Comparison of ENCODE assay signal across 1 cellular context in the genomic region with DNA sequence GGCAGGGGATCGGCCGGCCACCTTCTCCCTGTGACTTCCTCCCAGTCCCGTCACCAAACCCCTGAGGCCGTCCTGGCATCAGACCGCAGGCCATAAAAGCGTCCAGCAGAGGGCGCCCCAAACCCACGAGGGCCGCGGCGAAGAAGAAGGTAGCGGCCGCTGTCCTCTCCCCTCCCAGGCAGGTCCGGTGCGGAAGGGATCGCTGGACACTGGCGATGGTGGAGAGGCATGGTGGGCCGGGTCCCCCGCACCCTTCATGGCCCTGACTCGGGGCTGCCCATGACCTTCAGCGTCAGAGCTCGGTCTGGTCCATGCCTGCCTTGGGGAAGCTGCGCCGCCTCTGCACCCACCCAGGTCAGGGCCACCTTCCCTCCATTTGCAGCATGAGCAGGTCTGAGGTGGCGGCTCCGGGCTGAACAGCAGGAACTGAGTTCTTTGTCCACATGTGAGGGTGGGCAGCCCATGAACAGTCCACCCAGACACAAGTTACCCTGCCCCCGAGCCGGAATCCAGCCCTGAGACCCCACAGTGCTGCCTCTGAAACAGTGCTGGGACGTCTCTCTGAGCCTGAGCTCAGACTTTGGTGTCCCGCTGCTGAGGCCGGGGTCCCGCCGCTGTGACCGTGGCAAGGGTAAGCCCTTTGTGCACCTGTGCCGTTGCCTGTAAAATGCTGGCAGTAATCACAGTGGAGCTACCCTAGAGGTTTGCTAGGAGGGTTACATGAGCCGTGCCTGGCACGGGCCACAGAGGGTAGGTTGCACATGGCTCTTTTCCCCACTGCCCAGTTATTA.
TF ChIP-seq lines count a peak whose summit lies in the region.

No MANE protein-coding gene starts in this region.

TF ChIP-seq in HepG2, 621 proteins besides CTCF, POLR2A, EP300 and RAD21 (continued from another document and continues in another):
- TF ChIP-seq, protein P1, sequence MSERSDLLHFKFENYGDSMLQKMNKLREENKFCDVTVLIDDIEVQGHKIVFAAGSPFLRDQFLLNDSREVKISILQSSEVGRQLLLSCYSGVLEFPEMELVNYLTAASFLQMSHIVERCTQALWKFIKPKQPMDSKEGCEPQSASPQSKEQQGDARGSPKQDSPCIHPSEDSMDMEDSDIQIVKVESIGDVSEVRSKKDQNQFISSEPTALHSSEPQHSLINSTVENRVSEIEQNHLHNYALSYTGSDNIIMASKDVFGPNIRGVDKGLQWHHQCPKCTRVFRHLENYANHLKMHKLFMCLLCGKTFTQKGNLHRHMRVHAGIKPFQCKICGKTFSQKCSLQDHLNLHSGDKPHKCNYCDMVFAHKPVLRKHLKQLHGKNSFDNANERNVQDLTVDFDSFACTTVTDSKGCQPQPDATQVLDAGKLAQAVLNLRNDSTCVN (CRISPR knock-in tag; IDR thresholded peaks at IDR 0.05; ENCODE audit: borderline replicate concordance): peak; percentile 57; the same call in 1 of the 2 replicates
- no peak for TF ChIP-seq TCF12 (IDR thresholded peaks at IDR 0.05)
- no peak for TF ChIP-seq TCF12 (CRISPR knock-in tag; IDR thresholded peaks at IDR 0.05)
- TF ChIP-seq, protein P2, sequence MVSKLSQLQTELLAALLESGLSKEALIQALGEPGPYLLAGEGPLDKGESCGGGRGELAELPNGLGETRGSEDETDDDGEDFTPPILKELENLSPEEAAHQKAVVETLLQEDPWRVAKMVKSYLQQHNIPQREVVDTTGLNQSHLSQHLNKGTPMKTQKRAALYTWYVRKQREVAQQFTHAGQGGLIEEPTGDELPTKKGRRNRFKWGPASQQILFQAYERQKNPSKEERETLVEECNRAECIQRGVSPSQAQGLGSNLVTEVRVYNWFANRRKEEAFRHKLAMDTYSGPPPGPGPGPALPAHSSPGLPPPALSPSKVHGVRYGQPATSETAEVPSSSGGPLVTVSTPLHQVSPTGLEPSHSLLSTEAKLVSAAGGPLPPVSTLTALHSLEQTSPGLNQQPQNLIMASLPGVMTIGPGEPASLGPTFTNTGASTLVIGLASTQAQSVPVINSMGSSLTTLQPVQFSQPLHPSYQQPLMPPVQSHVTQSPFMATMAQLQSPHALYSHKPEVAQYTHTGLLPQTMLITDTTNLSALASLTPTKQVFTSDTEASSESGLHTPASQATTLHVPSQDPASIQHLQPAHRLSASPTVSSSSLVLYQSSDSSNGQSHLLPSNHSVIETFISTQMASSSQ (IDR thresholded peaks at IDR 0.05; ENCODE audit: low read depth): no peak
- TF ChIP-seq, protein P2 (CRISPR knock-in tag; IDR thresholded peaks at IDR 0.05; ENCODE audit: borderline replicate concordance): peak; percentile 57; the same call in 1 of the 2 replicates
- TF ChIP-seq, protein P3, sequence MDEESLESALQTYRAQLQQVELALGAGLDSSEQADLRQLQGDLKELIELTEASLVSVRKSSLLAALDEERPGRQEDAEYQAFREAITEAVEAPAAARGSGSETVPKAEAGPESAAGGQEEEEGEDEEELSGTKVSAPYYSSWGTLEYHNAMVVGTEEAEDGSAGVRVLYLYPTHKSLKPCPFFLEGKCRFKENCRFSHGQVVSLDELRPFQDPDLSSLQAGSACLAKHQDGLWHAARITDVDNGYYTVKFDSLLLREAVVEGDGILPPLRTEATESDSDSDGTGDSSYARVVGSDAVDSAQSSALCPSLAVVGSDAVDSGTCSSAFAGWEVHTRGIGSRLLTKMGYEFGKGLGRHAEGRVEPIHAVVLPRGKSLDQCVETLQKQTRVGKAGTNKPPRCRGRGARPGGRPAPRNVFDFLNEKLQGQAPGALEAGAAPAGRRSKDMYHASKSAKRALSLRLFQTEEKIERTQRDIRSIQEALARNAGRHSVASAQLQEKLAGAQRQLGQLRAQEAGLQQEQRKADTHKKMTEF (CRISPR knock-in tag; IDR thresholded peaks at IDR 0.05): peak; percentile 78
- TF ChIP-seq PHF21A (CRISPR knock-in tag; IDR thresholded peaks at IDR 0.05): no peak
- peak; percentile 84; the same call in 1 of the 2 replicates for TF ChIP-seq ZMYM3 (CRISPR knock-in tag; IDR thresholded peaks at IDR 0.05)
- no peak for TF ChIP-seq ZSCAN30 (CRISPR knock-in tag; IDR thresholded peaks at IDR 0.05)
- peak; percentile 94 for TF ChIP-seq ZFP90 (CRISPR knock-in tag; IDR thresholded peaks at IDR 0.05; ENCODE audit: borderline replicate concordance)
- TF ChIP-seq, protein P4, sequence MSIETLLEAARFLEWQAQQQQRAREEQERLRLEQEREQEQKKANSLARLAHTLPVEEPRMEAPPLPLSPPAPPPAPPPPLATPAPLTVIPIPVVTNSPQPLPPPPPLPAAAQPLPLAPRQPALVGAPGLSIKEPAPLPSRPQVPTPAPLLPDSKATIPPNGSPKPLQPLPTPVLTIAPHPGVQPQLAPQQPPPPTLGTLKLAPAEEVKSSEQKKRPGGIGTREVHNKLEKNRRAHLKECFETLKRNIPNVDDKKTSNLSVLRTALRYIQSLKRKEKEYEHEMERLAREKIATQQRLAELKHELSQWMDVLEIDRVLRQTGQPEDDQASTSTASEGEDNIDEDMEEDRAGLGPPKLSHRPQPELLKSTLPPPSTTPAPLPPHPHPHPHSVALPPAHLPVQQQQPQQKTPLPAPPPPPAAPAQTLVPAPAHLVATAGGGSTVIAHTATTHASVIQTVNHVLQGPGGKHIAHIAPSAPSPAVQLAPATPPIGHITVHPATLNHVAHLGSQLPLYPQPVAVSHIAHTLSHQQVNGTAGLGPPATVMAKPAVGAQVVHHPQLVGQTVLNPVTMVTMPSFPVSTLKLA (IDR thresholded peaks at IDR 0.05): no peak
- TF ChIP-seq MYC (CRISPR knock-in tag; IDR thresholded peaks at IDR 0.05; ENCODE audit: borderline replicate concordance): peak; percentile 75
- peak; percentile 64; the same call in 1 of the 2 replicates for TF ChIP-seq ZNF232 (CRISPR knock-in tag; IDR thresholded peaks at IDR 0.05; ENCODE audit: borderline replicate concordance)
- TF ChIP-seq PAWR (CRISPR knock-in tag; IDR thresholded peaks at IDR 0.05; ENCODE audit: borderline replicate concordance): no peak
- TF ChIP-seq PRPF4 (IDR thresholded peaks at IDR 0.05; ENCODE audit: low read depth, low read length, poor library complexity, severe bottlenecking): no peak
- no peak for TF ChIP-seq ZNF260 (CRISPR knock-in tag; IDR thresholded peaks at IDR 0.05; ENCODE audit: borderline replicate concordance, low read depth)
- no peak for TF ChIP-seq SNRNP70 (IDR thresholded peaks at IDR 0.05; ENCODE audit: low read depth, low read length)
- TF ChIP-seq ZNF451 (CRISPR knock-in tag; IDR thresholded peaks at IDR 0.05): no peak; the same call in 1 of the 2 replicates
- TF ChIP-seq, protein P5, sequence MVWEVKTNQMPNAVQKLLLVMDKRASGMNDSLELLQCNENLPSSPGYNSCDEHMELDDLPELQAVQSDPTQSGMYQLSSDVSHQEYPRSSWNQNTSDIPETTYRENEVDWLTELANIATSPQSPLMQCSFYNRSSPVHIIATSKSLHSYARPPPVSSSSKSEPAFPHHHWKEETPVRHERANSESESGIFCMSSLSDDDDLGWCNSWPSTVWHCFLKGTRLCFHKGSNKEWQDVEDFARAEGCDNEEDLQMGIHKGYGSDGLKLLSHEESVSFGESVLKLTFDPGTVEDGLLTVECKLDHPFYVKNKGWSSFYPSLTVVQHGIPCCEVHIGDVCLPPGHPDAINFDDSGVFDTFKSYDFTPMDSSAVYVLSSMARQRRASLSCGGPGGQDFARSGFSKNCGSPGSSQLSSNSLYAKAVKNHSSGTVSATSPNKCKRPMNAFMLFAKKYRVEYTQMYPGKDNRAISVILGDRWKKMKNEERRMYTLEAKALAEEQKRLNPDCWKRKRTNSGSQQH (CRISPR knock-in tag; IDR thresholded peaks at IDR 0.05; ENCODE audit: low read depth): peak; percentile 81
- TF ChIP-seq, protein P6, sequence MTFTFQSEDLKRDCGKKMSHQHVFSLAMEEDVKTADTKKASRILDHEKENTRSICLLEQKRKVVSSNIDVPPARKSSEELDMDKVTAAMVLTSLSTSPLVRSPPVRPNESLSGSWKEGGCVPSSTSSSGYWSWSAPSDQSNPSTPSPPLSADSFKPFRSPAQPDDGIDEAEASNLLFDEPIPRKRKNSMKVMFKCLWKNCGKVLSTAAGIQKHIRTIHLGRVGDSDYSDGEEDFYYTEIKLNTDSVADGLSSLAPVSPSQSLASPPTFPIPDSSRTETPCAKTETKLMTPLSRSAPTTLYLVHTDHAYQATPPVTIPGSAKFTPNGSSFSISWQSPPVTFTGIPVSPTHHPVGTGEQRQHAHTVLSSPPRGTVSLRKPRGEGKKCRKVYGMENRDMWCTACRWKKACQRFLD (CRISPR knock-in tag; IDR thresholded peaks at IDR 0.05; ENCODE audit: borderline replicate concordance): peak; percentile 85
- peak; percentile 92; the same call in 1 of the 2 replicates for TF ChIP-seq ZNF33B (CRISPR knock-in tag; IDR thresholded peaks at IDR 0.05)
- TF ChIP-seq NFYC (CRISPR knock-in tag; IDR thresholded peaks at IDR 0.05): no peak
- no peak for TF ChIP-seq ZNF382 (CRISPR knock-in tag; IDR thresholded peaks at IDR 0.05; ENCODE audit: borderline replicate concordance)
- TF ChIP-seq POGZ (CRISPR knock-in tag; IDR thresholded peaks at IDR 0.05): peak; percentile 57; the same call in 1 of the 2 replicates
- TF ChIP-seq, protein P7, sequence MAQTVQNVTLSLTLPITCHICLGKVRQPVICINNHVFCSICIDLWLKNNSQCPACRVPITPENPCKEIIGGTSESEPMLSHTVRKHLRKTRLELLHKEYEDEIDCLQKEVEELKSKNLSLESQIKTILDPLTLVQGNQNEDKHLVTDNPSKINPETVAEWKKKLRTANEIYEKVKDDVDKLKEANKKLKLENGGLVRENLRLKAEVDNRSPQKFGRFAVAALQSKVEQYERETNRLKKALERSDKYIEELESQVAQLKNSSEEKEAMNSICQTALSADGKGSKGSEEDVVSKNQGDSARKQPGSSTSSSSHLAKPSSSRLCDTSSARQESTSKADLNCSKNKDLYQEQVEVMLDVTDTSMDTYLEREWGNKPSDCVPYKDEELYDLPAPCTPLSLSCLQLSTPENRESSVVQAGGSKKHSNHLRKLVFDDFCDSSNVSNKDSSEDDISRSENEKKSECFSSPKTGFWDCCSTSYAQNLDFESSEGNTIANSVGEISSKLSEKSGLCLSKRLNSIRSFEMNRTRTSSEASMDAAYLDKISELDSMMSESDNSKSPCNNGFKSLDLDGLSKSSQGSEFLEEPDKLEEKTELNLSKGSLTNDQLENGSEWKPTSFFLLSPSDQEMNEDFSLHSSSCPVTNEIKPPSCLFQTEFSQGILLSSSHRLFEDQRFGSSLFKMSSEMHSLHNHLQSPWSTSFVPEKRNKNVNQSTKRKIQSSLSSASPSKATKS (CRISPR knock-in tag; IDR thresholded peaks at IDR 0.05): no peak
- no peak for TF ChIP-seq HOXA7 (CRISPR knock-in tag; IDR thresholded peaks at IDR 0.05)
- TF ChIP-seq, protein P8, sequence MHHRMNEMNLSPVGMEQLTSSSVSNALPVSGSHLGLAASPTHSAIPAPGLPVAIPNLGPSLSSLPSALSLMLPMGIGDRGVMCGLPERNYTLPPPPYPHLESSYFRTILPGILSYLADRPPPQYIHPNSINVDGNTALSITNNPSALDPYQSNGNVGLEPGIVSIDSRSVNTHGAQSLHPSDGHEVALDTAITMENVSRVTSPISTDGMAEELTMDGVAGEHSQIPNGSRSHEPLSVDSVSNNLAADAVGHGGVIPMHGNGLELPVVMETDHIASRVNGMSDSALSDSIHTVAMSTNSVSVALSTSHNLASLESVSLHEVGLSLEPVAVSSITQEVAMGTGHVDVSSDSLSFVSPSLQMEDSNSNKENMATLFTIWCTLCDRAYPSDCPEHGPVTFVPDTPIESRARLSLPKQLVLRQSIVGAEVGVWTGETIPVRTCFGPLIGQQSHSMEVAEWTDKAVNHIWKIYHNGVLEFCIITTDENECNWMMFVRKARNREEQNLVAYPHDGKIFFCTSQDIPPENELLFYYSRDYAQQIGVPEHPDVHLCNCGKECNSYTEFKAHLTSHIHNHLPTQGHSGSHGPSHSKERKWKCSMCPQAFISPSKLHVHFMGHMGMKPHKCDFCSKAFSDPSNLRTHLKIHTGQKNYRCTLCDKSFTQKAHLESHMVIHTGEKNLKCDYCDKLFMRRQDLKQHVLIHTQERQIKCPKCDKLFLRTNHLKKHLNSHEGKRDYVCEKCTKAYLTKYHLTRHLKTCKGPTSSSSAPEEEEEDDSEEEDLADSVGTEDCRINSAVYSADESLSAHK (CRISPR knock-in tag; IDR thresholded peaks at IDR 0.05; ENCODE audit: borderline replicate concordance): peak; percentile 28; the same call in 1 of the 2 replicates
- TF ChIP-seq ZNF552 (CRISPR knock-in tag; IDR thresholded peaks at IDR 0.05; ENCODE audit: borderline replicate concordance): no peak; the same call in 1 of the 2 replicates
- no peak for TF ChIP-seq CHD4 (IDR thresholded peaks at IDR 0.05; ENCODE audit: borderline replicate concordance, low read length)
- no peak for TF ChIP-seq IRX3 (CRISPR knock-in tag; IDR thresholded peaks at IDR 0.05; ENCODE audit: borderline replicate concordance, low read depth)
- TF ChIP-seq, protein P9, sequence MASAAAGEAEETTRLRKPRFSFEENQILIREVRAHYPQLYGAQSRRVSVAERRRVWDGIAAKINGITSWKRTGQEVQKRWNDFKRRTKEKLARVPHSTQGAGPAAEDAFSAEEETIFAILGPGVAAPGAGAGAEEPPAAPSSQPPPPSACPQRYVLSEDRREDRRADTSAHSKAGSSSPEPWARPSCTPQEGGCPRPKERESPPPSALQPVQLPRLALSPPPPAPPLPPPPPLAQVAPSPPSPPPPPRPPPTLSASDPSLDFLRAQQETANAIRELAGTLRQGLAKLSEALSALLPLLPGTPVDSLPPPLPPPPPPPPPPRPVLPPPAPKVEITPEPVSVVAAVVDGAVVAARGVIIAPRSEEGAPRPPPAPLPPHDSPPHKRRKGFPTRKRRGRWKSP (CRISPR knock-in tag; IDR thresholded peaks at IDR 0.05): no peak
- TF ChIP-seq ZNF431 (CRISPR knock-in tag; IDR thresholded peaks at IDR 0.05; ENCODE audit: borderline replicate concordance, low read depth): no peak
- TF ChIP-seq NFKB2 (CRISPR knock-in tag; IDR thresholded peaks at IDR 0.05; ENCODE audit: borderline replicate concordance): peak; percentile 91; the same call in 1 of the 2 replicates
- no peak for TF ChIP-seq KDM6A (CRISPR knock-in tag; IDR thresholded peaks at IDR 0.05; ENCODE audit: low read depth)
- TF ChIP-seq NCOR1 (IDR thresholded peaks at IDR 0.05; ENCODE audit: borderline replicate concordance, low read length): no peak
- peak; percentile 68 for TF ChIP-seq ZNF709 (CRISPR knock-in tag; IDR thresholded peaks at IDR 0.05)
- TF ChIP-seq EHMT2 (IDR thresholded peaks at IDR 0.05; ENCODE audit: borderline replicate concordance, low read depth, low read length): no peak
- TF ChIP-seq MAF1 (CRISPR knock-in tag; IDR thresholded peaks at IDR 0.05; ENCODE audit: borderline replicate concordance): peak; percentile 67; the same call in 1 of the 2 replicates
